15 cellular contexts compared by ENCODE assay signal in genomic region chr2:176742271-176742670, GRCh38.
A peak's percentile ranks its signal among the peaks of the same experiment; 100 is the strongest.
DNase-seq lines count a peak whose midpoint lies in the region; ATAC-seq and TF ChIP-seq lines count a peak whose summit lies in the region.
"Had no signal": no experiment of that assay in that cellular context is flagged by ENCODE, and none has a peak within 500 bp of the region (broad histone marks: within the 10 kb centered on the region; RNA-seq: fewer than 3 reads in every experiment).

No MANE protein-coding gene starts in this region.

- H3K4me3 ChIP-seq in right cardiac atrium (ENCODE audit: low read length) (no peak overlapping the region), SJCRH30 (no peak overlapping the region)
- H3K4me3 ChIP-seq: GM23248 had no signal

- intact Hi-C loops in Right ventricle myocardium superior (cut with DNase I), result no loop called here
- intact Hi-C loops in right cardiac atrium (cut with DNase I), result no loop called here

- H3K36me3 ChIP-seq in SJCRH30, result no peaks in the 10 kb centered on the region

- no peak for TF ChIP-seq CTCF in VCaP (conservative IDR thresholded peaks at IDR 0.05)

- H3K4me1 ChIP-seq in right cardiac atrium (ENCODE audit: control insufficient read depth, insufficient read depth, low read length) (peaks cover 2% of the 10 kb centered on the region), SJCRH30 (no peaks in the 10 kb centered on the region)

- H3K9me3 ChIP-seq in right cardiac atrium (ENCODE audit: control insufficient read depth, low read length) (no peaks in the 10 kb centered on the region), SJCRH30 (replicated peaks) (no peaks in the 10 kb centered on the region)

- ATAC-seq in Right ventricle myocardium superior (ENCODE audit: poor library complexity), result peak; percentile 39
- no peak for ATAC-seq in right cardiac atrium
- no peak for ATAC-seq in GM21447 (IDR thresholded peaks at IDR 0.05; ENCODE audit: unreplicated experiment)
- ATAC-seq: HCT116 had no signal

- 45% methylated on average over 1 of the region's 1 CpG for WGBS in right cardiac atrium

- H3K27ac ChIP-seq in right cardiac atrium (ENCODE audit: low read length), result no peak overlapping the region
- peak overlapping the region; percentile 95; the same call in 1 of the 2 replicates for H3K27ac ChIP-seq in VCaP
- H3K27ac ChIP-seq in SJCRH30, result no peak overlapping the region
- H3K27ac ChIP-seq: GM23248 had no signal

- no peak for DNase-seq in Right ventricle myocardium superior
- no peak for DNase-seq in right cardiac atrium
- DNase-seq in dermis microvascular lymphatic vessel endothelial cell (ENCODE audit: low read depth in 2 of 2), result peak; percentile 26 to 92
- no peak for DNase-seq in SJCRH30
- DNase-seq: C1 segment of cervical spinal cord; Calu3; CD4-positive, alpha-beta memory T cell; COR-L47; DMS153; DND-41; GM23248; H9 had no signal

- H3K27me3 ChIP-seq in right cardiac atrium (ENCODE audit: control insufficient read depth, insufficient read depth) (peaks cover 2% of the 10 kb centered on the region), SJCRH30 (peaks cover 2% of the 10 kb centered on the region; the same call in 1 of the 2 replicates)

Comparison
In these comparisons a context has a peak if more than half of its experiments do, and no peak if none do; other contexts are left out.
1. DNase-seq: peak in dermis microvascular lymphatic vessel endothelial cell (2 of 2); none in Right ventricle myocardium superior (single experiment), right cardiac atrium (0 of 3) and SJCRH30 (0 of 2).